20 cellular contexts compared by ENCODE assay signal in the genomic region with DNA sequence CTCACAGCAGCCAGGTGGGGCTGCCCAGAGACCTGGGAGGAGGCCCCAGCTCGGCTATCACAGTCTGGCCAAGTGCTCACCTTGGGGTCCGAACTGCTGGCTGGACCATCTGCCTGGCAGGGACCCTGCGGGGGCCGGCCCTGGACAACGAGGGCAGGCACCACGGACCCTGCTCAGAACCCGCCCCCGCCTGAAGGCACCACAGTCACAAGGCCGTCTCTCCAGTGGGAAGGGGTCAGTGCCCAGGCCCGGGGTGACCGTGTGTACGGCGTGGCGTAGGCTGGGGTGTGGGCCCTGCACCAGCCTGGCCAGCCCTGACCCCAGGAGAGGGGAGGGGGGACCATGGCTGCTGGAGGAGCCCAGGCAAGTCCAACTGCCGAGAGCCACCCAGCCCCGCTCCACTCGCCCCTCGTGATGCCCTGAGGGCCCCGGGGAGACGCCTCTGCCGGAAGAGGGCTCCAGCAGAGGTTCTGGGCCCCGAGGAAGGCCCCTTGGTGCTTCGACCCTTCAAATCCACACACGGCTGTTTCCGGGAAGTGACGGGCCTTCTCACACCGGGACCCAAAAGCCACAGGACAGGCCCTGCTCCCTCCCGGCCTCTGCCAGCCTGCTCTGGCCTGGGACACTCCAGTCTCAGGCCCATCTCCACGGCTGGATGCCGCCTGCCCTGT. TPM values are rescaled to one million over a fixed set of nuclear protein-coding genes. Genes with fewer than 3 reads are reported as not detected.
A peak's percentile ranks its signal among the peaks of the same experiment; 100 is the strongest.
DNase-seq lines count a peak whose midpoint lies in the region; ATAC-seq and TF ChIP-seq lines count a peak whose summit lies in the region.
"Had no signal": no experiment of that assay in that cellular context is flagged by ENCODE, and none has a peak within 500 bp of the region (broad histone marks: within the 10 kb centered on the region; RNA-seq: fewer than 3 reads in every experiment).

No MANE protein-coding gene starts in this region.

- no peaks in the 10 kb centered on the region for H3K4me1 Mint-ChIP-seq in endothelial cell (ENCODE audit: unreplicated experiment)
- H3K4me1 Mint-ChIP-seq: GM23338 had no signal

- peak overlapping the region; percentile 30 to 95 (median 79); a peak in 21 of 22 replicates for H3K4me2 ChIP-seq in BLaER1 treated with 17β-estradiol and CSF1 and Interleukin-3, amounts not matched to agents 10 nM and 100 nM
- H3K4me2 ChIP-seq: GM23338 had no signal

- ATAC-seq in sciatic nerve = no peak
- ATAC-seq: GM23338; naive thymus-derived CD8-positive, alpha-beta T cell; stimulated activated effector memory CD8-positive, alpha-beta T cell treated with anti-CD3 and anti-CD28 coated beads, Interleukin-12 subunit alpha, Interleukin-12 subunit beta, amount 100 ng/mL, for 72 hours had no signal

- H3K9me3 Mint-ChIP-seq in endothelial cell (ENCODE audit: unreplicated experiment) = no peaks in the 10 kb centered on the region
- H3K9me3 Mint-ChIP-seq: GM23338; naive thymus-derived CD8-positive, alpha-beta T cell; stimulated activated effector memory CD8-positive, alpha-beta T cell treated with anti-CD3 and anti-CD28 coated beads, Interleukin-12 subunit alpha, Interleukin-12 subunit beta, amount 100 ng/mL, for 72 hours had no signal

- H3K9ac ChIP-seq in BLaER1 treated with 17β-estradiol and CSF1 and Interleukin-3, amounts not matched to agents 10 nM and 100 nM = peak overlapping the region in 7 of 11 experiments; percentile 1 to 67 (median 62); a peak in 10 of 22 replicates

- peaks cover 0 to 24% (median under 1%) of the 10 kb centered on the region in 11 experiments; a peak in 8 of 22 replicates for H3K27me3 ChIP-seq in BLaER1 treated with 17β-estradiol and CSF1 and Interleukin-3, amounts not matched to agents 10 nM and 100 nM
- H3K27me3 ChIP-seq: colonic mucosa, testis had no signal

- DNase-seq in activated T-cell treated with anti-CD3 and anti-CD28 coated beads, Interleukin-2, amount 50 U/mL, for 1 hour = peak; percentile 15
- DNase-seq in activated T-cell treated with anti-CD3 and anti-CD28 coated beads for 4 hours = no peak
- peak; percentile 44 for DNase-seq in ecto neural progenitor cell (ENCODE audit: low spot score)
- DNase-seq in sciatic nerve (ENCODE audit: low spot score) = peak; percentile 48
- DNase-seq in occipital lobe (lab: John Stamatoyannopoulos, UW) = no peak
- no peak for DNase-seq in stimulated activated CD4-positive, alpha-beta T cell treated with anti-CD3 and anti-CD28 coated beads, Interleukin-2, amount 100 ng/mL, for 24 hours
- no peak for DNase-seq in endothelial cell (ENCODE audit: low spot score)
- DNase-seq: activated gamma-delta T cell, Calu3, colonic mucosa, Kasumi-1, NCI-H1048, NCI-H187, NCI-H69 had no signal

- peaks cover 3% of the 10 kb centered on the region for H3K36me3 Mint-ChIP-seq in endothelial cell (ENCODE audit: low read depth, unreplicated experiment)

- H3K4me1 ChIP-seq in BLaER1 treated with 17β-estradiol and CSF1 and Interleukin-3, amounts not matched to agents 10 nM and 100 nM = peaks cover 42 to 94% (median 79%) of the 10 kb centered on the region in 10 experiments
- H3K4me1 ChIP-seq: colonic mucosa had no signal

- peak overlapping the region in 3 of 10 experiments; percentile 21 to 42 (median 37); a peak in 4 of 20 replicates for H3K4me3 ChIP-seq in BLaER1 treated with 17β-estradiol and CSF1 and Interleukin-3, amounts not matched to agents 10 nM and 100 nM
- H3K4me3 ChIP-seq: colonic mucosa, GM23338, testis had no signal

- TF ChIP-seq CTCF in endothelial cell (IDR thresholded peaks at IDR 0.05; ENCODE audit: unreplicated experiment) = no peak

- peaks cover 9% of the 10 kb centered on the region for H3K27me3 Mint-ChIP-seq in endothelial cell (ENCODE audit: unreplicated experiment)
- H3K27me3 Mint-ChIP-seq: naive thymus-derived CD8-positive, alpha-beta T cell had no signal

- no peak overlapping the region for H3K27ac Mint-ChIP-seq in endothelial cell (ENCODE audit: unreplicated experiment)
- H3K27ac Mint-ChIP-seq: GM23338; naive thymus-derived CD8-positive, alpha-beta T cell had no signal

- H3K4me3 Mint-ChIP-seq in endothelial cell (ENCODE audit: unreplicated experiment) = no peak overlapping the region
- H3K4me3 Mint-ChIP-seq: GM23338; naive thymus-derived CD8-positive, alpha-beta T cell; stimulated activated effector memory CD8-positive, alpha-beta T cell treated with anti-CD3 and anti-CD28 coated beads, Interleukin-12 subunit alpha, Interleukin-12 subunit beta, amount 100 ng/mL, for 72 hours had no signal

- H4K20me1 ChIP-seq in BLaER1 treated with 17β-estradiol and CSF1 and Interleukin-3, amounts not matched to agents 10 nM and 100 nM = peaks cover 0 to 84% (median 20%) of the 10 kb centered on the region in 11 experiments; a peak in 17 of 22 replicates

- no peaks in the 10 kb centered on the region for H3K9me3 ChIP-seq in BLaER1 treated with 17β-estradiol and CSF1 and Interleukin-3, amounts not matched to agents 10 nM and 100 nM (replicated peaks in 1 of 11)
- H3K9me3 ChIP-seq: colonic mucosa, testis had no signal

- H3K27ac ChIP-seq in BLaER1 treated with 17β-estradiol and CSF1 and Interleukin-3, amounts not matched to agents 10 nM and 100 nM = peak overlapping the region in 7 of 11 experiments; percentile 26 to 68 (median 56); a peak in 13 of 22 replicates
- H3K27ac ChIP-seq: colonic mucosa, testis had no signal

- intact Hi-C loops in sciatic nerve (cut with DNase I) = no loop called here

- H3K36me3 ChIP-seq in BLaER1 treated with 17β-estradiol and CSF1 and Interleukin-3, amounts not matched to agents 10 nM and 100 nM = peaks cover 0 to 16% (median 0%) of the 10 kb centered on the region in 11 experiments; a peak in 4 of 22 replicates
- H3K36me3 ChIP-seq: colonic mucosa had no signal

RNA-seq across cellular contexts. Expression of a gene that starts 11.2 kb away (rescaled TPM):
- total RNA-seq in sciatic nerve (not detected), occipital lobe (not detected), endothelial cell (ENCODE audit: unreplicated experiment) (not detected)
- total RNA-seq: A673; GM23338; naive thymus-derived CD8-positive, alpha-beta T cell had no signal

RNA-seq across cellular contexts. Expression of a gene that starts 30.6 kb away (rescaled TPM):
- total RNA-seq in sciatic nerve (12.0 TPM), occipital lobe (5.5 TPM), endothelial cell (ENCODE audit: unreplicated experiment) (16.6 TPM)

Comparison
In these comparisons a context has a peak if more than half of its experiments do, and no peak if none do; other contexts are left out.
1. DNase-seq: peak in activated T-cell treated with anti-CD3 and anti-CD28 coated beads, Interleukin-2, amount 50 U/mL, for 1 hour (single experiment), ecto neural progenitor cell (single experiment) and sciatic nerve (single experiment); none in activated T-cell treated with anti-CD3 and anti-CD28 coated beads for 4 hours (single experiment), occipital lobe (single experiment), stimulated activated CD4-positive, alpha-beta T cell treated with anti-CD3 and anti-CD28 coated beads, Interleukin-2, amount 100 ng/mL, for 24 hours (0 of 2) and endothelial cell (single experiment).